In genomic region chr5:148730955-148731898, GRCh38 we compare ENCODE assay signal across 8 cellular contexts.
DNase-seq lines count a peak whose midpoint lies in the region; FAIRE-seq and TF ChIP-seq lines count a peak whose summit lies in the region.

No MANE protein-coding gene starts in this region.

- 31 to 33% methylated on average over 12 of the region's 12 CpGs for WGBS in thyroid gland, 2 donors

- peak; percentile 12 for DNase-seq in H54 (ENCODE audit: insufficient read length, low spot score)
- peak; percentile 69 for DNase-seq in LNCaP clone FGC (ENCODE audit: low read depth)
- peak; percentile 85 for DNase-seq in RPMI8226
- DNase-seq in activated T-helper 1 cell treated with anti-CD3 and anti-CD28 coated beads, Interleukin-12 subunit alpha, Interleukin-12 subunit beta, Interleukin-2, Interleukin-4 antibody, amounts not matched to agents 30 ng/mL and 10 ng/mL and 1 ng/mL, durations not matched to agents 14 hours and 24 hours and 36 hours (ENCODE audit: low spot score): peak; percentile 47
- DNase-seq in fibroblast of the conjunctiva (ENCODE audit: low read depth): peak; percentile 89
- no peak for DNase-seq in osteoblast (ENCODE audit: insufficient read length, low spot score, missing footprints)
- peak; percentile 61 to 75 for DNase-seq in thyroid gland

- FAIRE-seq in G401.6 (lab: Jason Lieb, UNC): peak; percentile 96
- FAIRE-seq in H54 (lab: Jason Lieb, UNC): peak; percentile 82

- H3K27ac ChIP-seq in osteoblast (ENCODE audit: low read depth, low read length): peak overlapping the region; percentile 21
- H3K27ac ChIP-seq in thyroid gland: no peak overlapping the region

- no peak overlapping the region for H3K4me3 Mint-ChIP-seq in activated T-helper 1 cell treated with anti-CD3 and anti-CD28 coated beads, Interleukin-12 subunit alpha, Interleukin-12 subunit beta, Interleukin-2, Interleukin-4 antibody, amounts not matched to agents 30 ng/mL and 10 ng/mL and 1 ng/mL, durations not matched to agents 14 hours and 24 hours and 36 hours

- intact Hi-C loops in activated T-helper 1 cell treated with anti-CD3 and anti-CD28 coated beads, Interleukin-12 subunit alpha, Interleukin-12 subunit beta, Interleukin-2, Interleukin-4 antibody, amounts not matched to agents 30 ng/mL and 10 ng/mL and 1 ng/mL, durations not matched to agents 14 hours and 24 hours and 36 hours (cut with micrococcal nuclease): loop anchor here (1.0 to 5.0 kb wide), 4 partner anchors 248 to 552 kb away; no protein-coding TSS in a partner anchor
- intact Hi-C loops in thyroid gland (cut with DNase I): loop anchor here (10.0 kb wide), 1 partner anchor 264 kb away; no protein-coding TSS in a partner anchor

- H2AFZ ChIP-seq in osteoblast (ENCODE audit: low read length): peak overlapping the region; percentile 28

- no peak overlapping the region for H3K27ac Mint-ChIP-seq in activated T-helper 1 cell treated with anti-CD3 and anti-CD28 coated beads, Interleukin-12 subunit alpha, Interleukin-12 subunit beta, Interleukin-2, Interleukin-4 antibody, amounts not matched to agents 30 ng/mL and 10 ng/mL and 1 ng/mL, durations not matched to agents 14 hours and 24 hours and 36 hours

- H3K36me3 Mint-ChIP-seq in activated T-helper 1 cell treated with anti-CD3 and anti-CD28 coated beads, Interleukin-12 subunit alpha, Interleukin-12 subunit beta, Interleukin-2, Interleukin-4 antibody, amounts not matched to agents 30 ng/mL and 10 ng/mL and 1 ng/mL, durations not matched to agents 14 hours and 24 hours and 36 hours (ENCODE audit: low read depth): no peaks in the 10 kb centered on the region

- peaks cover 25% of the 10 kb centered on the region for H3K4me1 ChIP-seq in osteoblast (ENCODE audit: insufficient read depth, low read length)
- H3K4me1 ChIP-seq in thyroid gland: no peaks in the 10 kb centered on the region

- TF ChIP-seq CTCF in LNCaP clone FGC (IDR thresholded peaks at IDR 0.05; ENCODE audit: control insufficient read depth, extremely low read depth, insufficient read depth): peak; percentile 99
- TF ChIP-seq CTCF in osteoblast (IDR thresholded peaks at IDR 0.05; ENCODE audit: extremely low read depth, low read depth, low read length): peak; percentile 98
- TF ChIP-seq CTCF in thyroid gland (IDR thresholded peaks at IDR 0.05): peak; percentile 79 to 91 (median 85)

- TF ChIP-seq POLR2A in H54 (IDR thresholded peaks at IDR 0.05; ENCODE audit: low read depth, low read length) (no peak), thyroid gland (IDR thresholded peaks at IDR 0.05) (no peak)

- H3K36me3 ChIP-seq in osteoblast (ENCODE audit: insufficient read depth, low read length) (no peaks in the 10 kb centered on the region), thyroid gland (no peaks in the 10 kb centered on the region)

- H3K9me3 ChIP-seq in osteoblast (ENCODE audit: low read depth, low read length) (no peaks in the 10 kb centered on the region), thyroid gland (no peaks in the 10 kb centered on the region)

- peaks cover 9% of the 10 kb centered on the region for H3K27me3 Mint-ChIP-seq in activated T-helper 1 cell treated with anti-CD3 and anti-CD28 coated beads, Interleukin-12 subunit alpha, Interleukin-12 subunit beta, Interleukin-2, Interleukin-4 antibody, amounts not matched to agents 30 ng/mL and 10 ng/mL and 1 ng/mL, durations not matched to agents 14 hours and 24 hours and 36 hours (ENCODE audit: insufficient read depth)

- H3K4me1 Mint-ChIP-seq in activated T-helper 1 cell treated with anti-CD3 and anti-CD28 coated beads, Interleukin-12 subunit alpha, Interleukin-12 subunit beta, Interleukin-2, Interleukin-4 antibody, amounts not matched to agents 30 ng/mL and 10 ng/mL and 1 ng/mL, durations not matched to agents 14 hours and 24 hours and 36 hours (ENCODE audit: low read depth): peaks cover 6% of the 10 kb centered on the region

- peak overlapping the region; percentile 67 for H3K4me2 ChIP-seq in osteoblast (ENCODE audit: insufficient read depth, low read length)

- no peaks in the 10 kb centered on the region for H3K79me2 ChIP-seq in osteoblast (ENCODE audit: insufficient read depth, low read length)

- no peaks in the 10 kb centered on the region for H3K9me3 Mint-ChIP-seq in activated T-helper 1 cell treated with anti-CD3 and anti-CD28 coated beads, Interleukin-12 subunit alpha, Interleukin-12 subunit beta, Interleukin-2, Interleukin-4 antibody, amounts not matched to agents 30 ng/mL and 10 ng/mL and 1 ng/mL, durations not matched to agents 14 hours and 24 hours and 36 hours

- H3K27me3 ChIP-seq in osteoblast (ENCODE audit: insufficient read depth, low read length) (peaks cover 19% of the 10 kb centered on the region), thyroid gland (no peaks in the 10 kb centered on the region)

- no peak overlapping the region for H3K4me3 ChIP-seq in LNCaP clone FGC (ENCODE audit: low read depth, low read length)
- peak overlapping the region; percentile 18 for H3K4me3 ChIP-seq in osteoblast (ENCODE audit: insufficient read depth, low read length)
- H3K4me3 ChIP-seq in thyroid gland (replicated peaks in 1 of 3): no peak overlapping the region

- H4K20me1 ChIP-seq in osteoblast (ENCODE audit: insufficient read depth, low read length): no peaks in the 10 kb centered on the region
